In genomic region chr2:17821535-17822451, GRCh38 we compare ENCODE assay signal across 11 cellular contexts. TPM values are rescaled to one million over a fixed set of nuclear protein-coding genes. Genes with fewer than 3 reads are reported as not detected.
DNase-seq lines count a peak whose midpoint lies in the region; ATAC-seq and TF ChIP-seq lines count a peak whose summit lies in the region.
"Had no signal": no experiment of that assay in that cellular context is flagged by ENCODE, and none has a peak within 500 bp of the region (broad histone marks: within the 10 kb centered on the region; RNA-seq: fewer than 3 reads in every experiment).

No MANE protein-coding gene starts in this region.

- POLR2A ChIA-PET in SK-N-SH (lab: Yijun Ruan, JAX), result no interaction called here

- H3K9me3 ChIP-seq in SK-N-SH (no peaks in the 10 kb centered on the region), spleen (no peaks in the 10 kb centered on the region)

- peaks cover 3% of the 10 kb centered on the region for H3K4me1 Mint-ChIP-seq in activated naive CD8-positive, alpha-beta T cell treated with anti-CD3 and anti-CD28 coated beads, Interleukin-2, amount 50 U/mL, for 24 hours
- peaks cover 10% of the 10 kb centered on the region for H3K4me1 Mint-ChIP-seq in mesothelial cell of epicardium

- H3K27me3 Mint-ChIP-seq in activated naive CD8-positive, alpha-beta T cell treated with anti-CD3 and anti-CD28 coated beads, Interleukin-2, amount 50 U/mL, for 24 hours, result peaks cover 8% of the 10 kb centered on the region
- peaks cover 12% of the 10 kb centered on the region for H3K27me3 Mint-ChIP-seq in mesothelial cell of epicardium (ENCODE audit: low read depth)

- H3K9me2 ChIP-seq in SK-N-SH, result no peaks in the 10 kb centered on the region

- H3K9me3 Mint-ChIP-seq in activated naive CD8-positive, alpha-beta T cell treated with anti-CD3 and anti-CD28 coated beads, Interleukin-2, amount 50 U/mL, for 24 hours, result no peaks in the 10 kb centered on the region
- H3K9me3 Mint-ChIP-seq in mesothelial cell of epicardium, result no peaks in the 10 kb centered on the region

- no peaks in the 10 kb centered on the region for H3F3A ChIP-seq in SK-N-SH (replicated peaks; ENCODE audit: insufficient read depth)

- H3K4me3 ChIP-seq in SK-N-SH (ENCODE audit: low read depth in 2 of 2, low read length in 1 of 2) (no peak overlapping the region), spleen (no peak overlapping the region)

- no peak for TF ChIP-seq RAD21 in SK-N-SH (IDR thresholded peaks at IDR 0.05; ENCODE audit: low read length)

- no peaks in the 10 kb centered on the region for H3K36me3 Mint-ChIP-seq in activated naive CD8-positive, alpha-beta T cell treated with anti-CD3 and anti-CD28 coated beads, Interleukin-2, amount 50 U/mL, for 24 hours (ENCODE audit: low read depth)
- no peaks in the 10 kb centered on the region for H3K36me3 Mint-ChIP-seq in mesothelial cell of epicardium

- ATAC-seq in SK-N-SH treated with all-trans-retinoic acid at 6 μM for 48 hours, result peak; percentile 47; the same call in 2 of the 3 replicates
- peak; percentile 34 for ATAC-seq in HG02884 (IDR thresholded peaks at IDR 0.05; ENCODE audit: unreplicated experiment)
- no peak for ATAC-seq in activated naive CD8-positive, alpha-beta T cell treated with anti-CD3 and anti-CD28 coated beads, Interleukin-2, amount 50 U/mL, for 24 hours
- no peak for ATAC-seq in HG03469 (IDR thresholded peaks at IDR 0.05; ENCODE audit: unreplicated experiment)

- no peak for TF ChIP-seq POLR2A in spleen (IDR thresholded peaks at IDR 0.05)

- WGBS in SK-N-SH (ENCODE audit: low lambda C conversion rate), result 53% methylated on average over 7 of the region's 7 CpGs
- 27 to 39% (median 35%) methylated on average over 7 of the region's 7 CpGs for WGBS in spleen, 5 donors

- DNase-seq in SK-N-SH (no peak), spleen (no peak), mesothelial cell of epicardium (ENCODE audit: low spot score in 2 of 2, unreplicated experiment in 2 of 2) (no peak)
- DNase-seq in activated naive CD8-positive, alpha-beta T cell treated with anti-CD3 and anti-CD28 coated beads, Interleukin-2, amount 50 U/mL, for 24 hours, result no peak
- no peak for DNase-seq in activated CD4-positive, alpha-beta T cell treated with anti-CD3 and anti-CD28 coated beads, Interleukin-2, amount 50 U/mL, for 1 hour
- DNase-seq: small intestine had no signal

- H3K27me3 ChIP-seq in SK-N-SH (ENCODE audit: insufficient read depth) (no peaks in the 10 kb centered on the region), spleen (replicated peaks in 1 of 7) (no peaks in the 10 kb centered on the region)

- TF ChIP-seq CTCF in SK-N-SH (IDR thresholded peaks at IDR 0.05) (no peak), spleen (IDR thresholded peaks at IDR 0.05 in 8 of 11, conservative IDR thresholded peaks at IDR 0.05 in 3 of 11) (no peak), mesothelial cell of epicardium (IDR thresholded peaks at IDR 0.05; ENCODE audit: unreplicated experiment) (no peak)

- no peaks in the 10 kb centered on the region for H3K79me2 ChIP-seq in SK-N-SH (ENCODE audit: insufficient read depth)

- intact Hi-C loops in spleen (cut with DNase I; ENCODE audit: low total_unique reads), result no loop called here

- CTCF ChIA-PET in SK-N-SH (lab: Yijun Ruan, JAX), result interaction anchor here (0.6 to 5.0 kb wide), 6 partner anchors 10 to 103 kb away, joined by 3 to 52 read pairs (median 5); no protein-coding TSS in a partner anchor

- H3K27ac ChIP-seq in SK-N-SH (ENCODE audit: low read depth in 2 of 2, low read length in 1 of 2), result no peak overlapping the region
- H3K27ac ChIP-seq in spleen, result peak overlapping the region in 7 of 8 donors; percentile 17 to 73 (median 53)

- no peak for TF ChIP-seq EP300 in SK-N-SH (IDR thresholded peaks at IDR 0.05; ENCODE audit: borderline replicate concordance in 1 of 2, low read depth in 1 of 2, low read length in 1 of 2)

- H3K4me3 Mint-ChIP-seq in activated naive CD8-positive, alpha-beta T cell treated with anti-CD3 and anti-CD28 coated beads, Interleukin-2, amount 50 U/mL, for 24 hours, result no peak overlapping the region
- H3K4me3 Mint-ChIP-seq in mesothelial cell of epicardium, result no peak overlapping the region

- H3K4me1 ChIP-seq in SK-N-SH (ENCODE audit: control insufficient read depth in 1 of 2, insufficient read depth in 2 of 2, low read depth in 1 of 2, low read length in 1 of 2), result peaks cover 0 to 9% of the 10 kb centered on the region in 2 experiments; a peak in 1 of 4 replicates
- H3K4me1 ChIP-seq in spleen, result peaks cover 4 to 39% (median 17%) of the 10 kb centered on the region in 6 donors

- H3K9ac ChIP-seq in SK-N-SH, result no peak overlapping the region

- H3K27ac Mint-ChIP-seq in activated naive CD8-positive, alpha-beta T cell treated with anti-CD3 and anti-CD28 coated beads, Interleukin-2, amount 50 U/mL, for 24 hours, result peak overlapping the region; percentile 20
- H3K27ac Mint-ChIP-seq in mesothelial cell of epicardium, result no peak overlapping the region

- H2AFZ ChIP-seq in SK-N-SH (ENCODE audit: low read depth), result no peak overlapping the region

- no peak overlapping the region for H3K4me2 ChIP-seq in SK-N-SH

- H3K36me3 ChIP-seq in SK-N-SH (replicated peaks in 1 of 2; ENCODE audit: control insufficient read depth in 1 of 2, insufficient read depth in 2 of 2, low read length in 1 of 2) (no peaks in the 10 kb centered on the region), spleen (no peaks in the 10 kb centered on the region)

- H4K20me1 ChIP-seq in SK-N-SH (ENCODE audit: insufficient read depth), result no peaks in the 10 kb centered on the region

TF ChIP-seq in SK-N-SH treated with all-trans-retinoic acid at 6 μM for 48 hours, 23 proteins besides CTCF, POLR2A, EP300 and RAD21:
- TF ChIP-seq CREB5 (CRISPR knock-in tag; IDR thresholded peaks at IDR 0.05; ENCODE audit: low read depth) (no peak), ARNTL (CRISPR knock-in tag; IDR thresholded peaks at IDR 0.05; ENCODE audit: borderline replicate concordance, low read depth) (no peak), ESRRG (CRISPR knock-in tag; IDR thresholded peaks at IDR 0.05) (no peak), ZFP3 (CRISPR knock-in tag; IDR thresholded peaks at IDR 0.05) (no peak), ZNF565 (CRISPR knock-in tag; conservative IDR thresholded peaks at IDR 0.05; ENCODE audit: low read depth) (no peak), TOX (CRISPR knock-in tag; IDR thresholded peaks at IDR 0.05; ENCODE audit: borderline replicate concordance) (no peak), ISL1 (CRISPR knock-in tag; IDR thresholded peaks at IDR 0.05) (no peak), TCF4 (CRISPR knock-in tag; IDR thresholded peaks at IDR 0.05; ENCODE audit: borderline replicate concordance) (no peak), ZFP30 (CRISPR knock-in tag; IDR thresholded peaks at IDR 0.05) (no peak)

TF ChIP-seq in SK-N-SH, 30 proteins besides CTCF, POLR2A, EP300 and RAD21:
- TF ChIP-seq MAX (IDR thresholded peaks at IDR 0.05; ENCODE audit: low read depth), result no peak
- no peak for TF ChIP-seq CHD2 (IDR thresholded peaks at IDR 0.05; ENCODE audit: low read length, partially characterized antibody)
- no peak for TF ChIP-seq FOSL2 (IDR thresholded peaks at IDR 0.05; ENCODE audit: borderline replicate concordance, low read depth)
- no peak for TF ChIP-seq USF1 (IDR thresholded peaks at IDR 0.05; ENCODE audit: borderline replicate concordance, low read depth)
- no peak for TF ChIP-seq RXRA (IDR thresholded peaks at IDR 0.05; ENCODE audit: borderline replicate concordance, low read depth)
- no peak for TF ChIP-seq FOXJ3 (CRISPR knock-in tag; IDR thresholded peaks at IDR 0.05)
- TF ChIP-seq YY1 (IDR thresholded peaks at IDR 0.05; ENCODE audit: low read depth), result no peak
- TF ChIP-seq NFIC (IDR thresholded peaks at IDR 0.05; ENCODE audit: borderline replicate concordance), result no peak
- TF ChIP-seq MXI1 (IDR thresholded peaks at IDR 0.05; ENCODE audit: low read depth, low read length), result no peak
- TF ChIP-seq FOXM1 (IDR thresholded peaks at IDR 0.05; ENCODE audit: low read depth), result no peak

RNA-seq across cellular contexts. Expression of gene MSGN1, which starts 5.5 kb away (rescaled TPM):
- polyA plus RNA-seq in SK-N-SH (2012; rRNA removed) (not detected in 2 replicates), spleen (not detected)
- not detected in 2 replicates for polyA plus RNA-seq in SK-N-SH (2012; cell fraction: cytosol; rRNA removed)
- polyA plus RNA-seq in SK-N-SH (2012; cell fraction: nucleus; rRNA removed), result not detected in 2 replicates
- total RNA-seq in spleen (not detected), mesothelial cell of epicardium (not detected in 3 replicates)
- total RNA-seq: H1 had no signal
- polyA plus RNA-seq: AG04450, H1, small intestine had no signal

RNA-seq across cellular contexts. Expression of gene KCNS3, which starts 56.7 kb away (rescaled TPM):
- polyA plus RNA-seq in SK-N-SH (2012; rRNA removed) (0.05 and 0.07 TPM in 2 replicates), spleen (1 to 10 TPM in 1 of 3 donors, under 1 TPM in 2; 0.41 to 1.1 (median 0.42) TPM)
- polyA plus RNA-seq in SK-N-SH (2012; cell fraction: cytosol; rRNA removed), result 0.06 and 0.12 TPM in 2 replicates
- polyA plus RNA-seq in SK-N-SH (2012; cell fraction: nucleus; rRNA removed), result 0.04 and 0.29 TPM in 2 replicates
- total RNA-seq in spleen (1 to 10 TPM in 4 of 7 donors, under 1 TPM in 3; 0.67 to 2.6 (median 1.5) TPM), mesothelial cell of epicardium (2.4 to 3.1 TPM (median 2.7 TPM) in 3 replicates)

Comparison
In these comparisons a context has a peak if more than half of its experiments do, and no peak if none do; other contexts are left out.
1. ATAC-seq: peak in SK-N-SH treated with all-trans-retinoic acid at 6 μM for 48 hours (single experiment) and HG02884 (single experiment); none in activated naive CD8-positive, alpha-beta T cell treated with anti-CD3 and anti-CD28 coated beads, Interleukin-2, amount 50 U/mL, for 24 hours (single experiment) and HG03469 (single experiment).
2. H3K27ac ChIP-seq: peak in spleen (7 of 8); none in SK-N-SH (0 of 2).